ENCODE assay signal across 8 cellular contexts in the genomic region with DNA sequence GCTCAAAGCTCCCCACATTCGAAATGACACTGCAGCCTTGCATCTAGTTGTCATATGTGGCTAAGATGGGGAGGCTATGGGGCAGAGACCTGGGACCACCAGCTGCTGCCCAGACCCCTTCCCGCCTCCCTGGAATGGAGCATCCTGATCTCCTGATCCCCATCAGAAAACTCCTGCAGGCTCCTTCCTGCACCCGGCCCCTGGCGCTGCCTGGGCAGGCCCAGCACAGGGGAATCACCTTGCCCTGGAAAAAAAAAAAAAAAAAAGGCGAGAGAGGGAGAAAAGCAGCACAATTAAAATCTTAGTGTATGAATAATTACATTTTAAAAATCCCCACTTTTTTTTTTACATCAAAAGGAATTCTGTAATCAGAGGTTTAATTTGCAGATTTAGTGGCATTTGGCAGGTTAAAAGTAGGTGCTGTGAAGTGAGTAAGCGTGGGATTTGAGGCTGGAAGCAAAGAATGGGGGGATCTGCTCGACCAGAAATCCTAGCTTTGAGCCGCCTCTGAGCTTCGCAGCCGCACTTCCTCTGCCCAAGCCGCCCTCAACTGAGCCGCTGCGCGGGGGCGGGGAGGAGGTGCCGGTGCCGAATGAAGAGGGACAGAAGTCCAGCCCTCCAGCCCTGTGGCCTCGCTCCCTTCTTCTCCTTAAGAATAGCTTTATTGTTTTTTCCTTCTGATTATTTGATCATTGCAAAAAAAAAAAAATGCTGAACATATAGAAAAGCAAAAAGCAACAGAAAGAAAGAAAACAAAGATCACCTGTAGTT. TPM values are rescaled to one million over a fixed set of nuclear protein-coding genes. Genes with fewer than 3 reads are reported as not detected.
A peak's percentile ranks its signal among the peaks of the same experiment; 100 is the strongest.
DNase-seq lines count a peak whose midpoint lies in the region; ATAC-seq and TF ChIP-seq lines count a peak whose summit lies in the region.

No MANE protein-coding gene starts in this region.

- peaks cover 9% of the 10 kb centered on the region for H3K9me3 Mint-ChIP-seq in WTC11
- H3K9me3 Mint-ChIP-seq in activated T-helper 1 cell treated with anti-CD3 and anti-CD28 coated beads, Interleukin-12 subunit alpha, Interleukin-12 subunit beta, Interleukin-2, Interleukin-4 antibody, amounts not matched to agents 30 ng/mL and 10 ng/mL and 1 ng/mL, durations not matched to agents 14 hours and 24 hours and 36 hours = no peaks in the 10 kb centered on the region

- H3K4me1 Mint-ChIP-seq in WTC11 = peaks cover 28% of the 10 kb centered on the region
- H3K4me1 Mint-ChIP-seq in activated T-helper 1 cell treated with anti-CD3 and anti-CD28 coated beads, Interleukin-12 subunit alpha, Interleukin-12 subunit beta, Interleukin-2, Interleukin-4 antibody, amounts not matched to agents 30 ng/mL and 10 ng/mL and 1 ng/mL, durations not matched to agents 14 hours and 24 hours and 36 hours (ENCODE audit: low read depth) = peaks cover 13% of the 10 kb centered on the region

- intact Hi-C loops in left ventricle myocardium inferior (cut with micrococcal nuclease) = no loop called here
- intact Hi-C loops in activated T-helper 1 cell treated with anti-CD3 and anti-CD28 coated beads, Interleukin-12 subunit alpha, Interleukin-12 subunit beta, Interleukin-2, Interleukin-4 antibody, amounts not matched to agents 30 ng/mL and 10 ng/mL and 1 ng/mL, durations not matched to agents 14 hours and 24 hours and 36 hours (cut with micrococcal nuclease) = no loop called here

- DNase-seq in NCI-H748 (lab: John Stamatoyannopoulos, UW; ENCODE audit: unreplicated experiment) (peak; percentile 25), NCI-H748 treated with DMSO at 0.1 percent for 48 hours (lab: John Stamatoyannopoulos, UW) (no peak), WTC11 (ENCODE audit: low spot score) (peak; percentile 67), left ventricle myocardium inferior (peak; percentile 44)
- DNase-seq in stimulated activated CD4-positive, alpha-beta T cell treated with anti-CD3 and anti-CD28 coated beads, Interleukin-4, amount 100 ng/mL, for 1 hour = peak; percentile 23
- no peak for DNase-seq in activated T-helper 1 cell treated with anti-CD3 and anti-CD28 coated beads, Interleukin-12 subunit alpha, Interleukin-12 subunit beta, Interleukin-2, Interleukin-4 antibody, amounts not matched to agents 30 ng/mL and 10 ng/mL and 1 ng/mL, durations not matched to agents 14 hours and 24 hours and 36 hours (ENCODE audit: low spot score)
- DNase-seq in central memory CD4-positive, alpha-beta T cell = no peak

- H3K4me1 ChIP-seq in left ventricle myocardium inferior = peaks cover 13% of the 10 kb centered on the region

- H3K27ac Mint-ChIP-seq in WTC11 = no peak overlapping the region
- no peak overlapping the region for H3K27ac Mint-ChIP-seq in activated T-helper 1 cell treated with anti-CD3 and anti-CD28 coated beads, Interleukin-12 subunit alpha, Interleukin-12 subunit beta, Interleukin-2, Interleukin-4 antibody, amounts not matched to agents 30 ng/mL and 10 ng/mL and 1 ng/mL, durations not matched to agents 14 hours and 24 hours and 36 hours

- peak overlapping the region; percentile 2 for H3K4me3 ChIP-seq in left ventricle myocardium inferior

- H3K9me3 ChIP-seq in left ventricle myocardium inferior (replicated peaks) = no peaks in the 10 kb centered on the region

- H3K4me3 Mint-ChIP-seq in WTC11 = peak overlapping the region; percentile 61
- no peak overlapping the region for H3K4me3 Mint-ChIP-seq in activated T-helper 1 cell treated with anti-CD3 and anti-CD28 coated beads, Interleukin-12 subunit alpha, Interleukin-12 subunit beta, Interleukin-2, Interleukin-4 antibody, amounts not matched to agents 30 ng/mL and 10 ng/mL and 1 ng/mL, durations not matched to agents 14 hours and 24 hours and 36 hours

- no peak for TF ChIP-seq CTCF in WTC11 (IDR thresholded peaks at IDR 0.05)
- no peak for TF ChIP-seq CTCF in left ventricle myocardium inferior (IDR thresholded peaks at IDR 0.05; ENCODE audit: borderline replicate concordance)

- H3K36me3 Mint-ChIP-seq in WTC11 = peaks cover 7% of the 10 kb centered on the region
- no peaks in the 10 kb centered on the region for H3K36me3 Mint-ChIP-seq in activated T-helper 1 cell treated with anti-CD3 and anti-CD28 coated beads, Interleukin-12 subunit alpha, Interleukin-12 subunit beta, Interleukin-2, Interleukin-4 antibody, amounts not matched to agents 30 ng/mL and 10 ng/mL and 1 ng/mL, durations not matched to agents 14 hours and 24 hours and 36 hours (ENCODE audit: low read depth)

- no peaks in the 10 kb centered on the region for H3K36me3 ChIP-seq in left ventricle myocardium inferior

- peaks cover 85% of the 10 kb centered on the region for H3K27me3 ChIP-seq in left ventricle myocardium inferior (ENCODE audit: low read depth)

- POLR2A ChIA-PET in WTC11 (lab: Charles Lee) = interaction anchor here (0.6 to 1.4 kb wide), 4 partner anchors 9 to 338 kb away, joined by 3 read pairs; no protein-coding TSS in a partner anchor

- peaks cover 33% of the 10 kb centered on the region for H3K27me3 Mint-ChIP-seq in WTC11 (ENCODE audit: low read depth)
- H3K27me3 Mint-ChIP-seq in activated T-helper 1 cell treated with anti-CD3 and anti-CD28 coated beads, Interleukin-12 subunit alpha, Interleukin-12 subunit beta, Interleukin-2, Interleukin-4 antibody, amounts not matched to agents 30 ng/mL and 10 ng/mL and 1 ng/mL, durations not matched to agents 14 hours and 24 hours and 36 hours (ENCODE audit: insufficient read depth) = peaks cover 36% of the 10 kb centered on the region

- ATAC-seq in WTC11 (peak; percentile 82), HG03039 (IDR thresholded peaks at IDR 0.05; ENCODE audit: unreplicated experiment) (no peak)

- no peak overlapping the region for H3K27ac ChIP-seq in left ventricle myocardium inferior (replicated peaks)

- CTCF ChIA-PET in WTC11 (lab: Charles Lee) = interaction anchor here (0.6 to 2.3 kb wide), 10 partner anchors 9 to 444 kb away, joined by 3 to 25 read pairs (median 4); no protein-coding TSS in a partner anchor

TF ChIP-seq in WTC11, 78 proteins besides CTCF, POLR2A, EP300 and RAD21:
- no peak for TF ChIP-seq GABPB1 (CRISPR knock-in tag; IDR thresholded peaks at IDR 0.05)

RNA-seq across cellular contexts. Expression of gene THNSL2, which starts 30.0 kb away (rescaled TPM):
- total RNA-seq in WTC11 (2021) = 10.5 to 15.7 TPM (median 15.1 TPM) in 3 replicates
- 36.4 TPM for total RNA-seq in left ventricle myocardium inferior
- 0.17 and 0.70 TPM in 2 replicates for total RNA-seq in activated T-helper 1 cell treated with anti-CD3 and anti-CD28 coated beads, Interleukin-12 subunit alpha, Interleukin-12 subunit beta, Interleukin-2, Interleukin-4 antibody, amounts not matched to agents 30 ng/mL and 10 ng/mL and 1 ng/mL, durations not matched to agents 14 hours and 24 hours and 36 hours

Comparison
In these comparisons a context has a peak if more than half of its experiments do, and no peak if none do; other contexts are left out.
1. DNase-seq: peak in NCI-H748 (single experiment), WTC11 (single experiment), left ventricle myocardium inferior (single experiment) and stimulated activated CD4-positive, alpha-beta T cell treated with anti-CD3 and anti-CD28 coated beads, Interleukin-4, amount 100 ng/mL, for 1 hour (single experiment); none in NCI-H748 treated with DMSO at 0.1 percent for 48 hours (single experiment), activated T-helper 1 cell treated with anti-CD3 and anti-CD28 coated beads, Interleukin-12 subunit alpha, Interleukin-12 subunit beta, Interleukin-2, Interleukin-4 antibody, amounts not matched to agents 30 ng/mL and 10 ng/mL and 1 ng/mL, durations not matched to agents 14 hours and 24 hours and 36 hours (single experiment) and central memory CD4-positive, alpha-beta T cell (single experiment).